Comparison of ENCODE assay signal across 16 cellular contexts in the genomic region with DNA sequence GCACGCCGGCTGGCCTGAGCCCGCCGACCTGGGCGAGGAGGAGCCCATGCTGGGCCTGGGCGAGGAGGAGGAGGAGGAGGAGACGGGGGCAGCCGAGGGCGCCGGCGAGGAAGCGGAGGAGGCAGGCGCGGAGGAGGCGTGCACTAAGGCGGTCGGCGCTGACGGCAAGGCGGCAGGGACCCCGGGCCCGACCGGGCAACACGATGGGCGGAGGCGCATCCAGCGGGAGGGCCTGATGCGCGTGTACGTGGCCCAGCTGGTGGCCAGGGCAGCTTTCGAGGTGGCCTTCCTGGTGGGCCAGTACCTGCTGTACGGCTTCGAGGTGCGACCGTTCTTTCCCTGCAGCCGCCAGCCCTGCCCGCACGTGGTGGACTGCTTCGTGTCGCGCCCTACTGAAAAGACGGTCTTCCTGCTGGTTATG.
"Had no signal": no experiment of that assay in that cellular context is flagged by ENCODE, and none has a peak within 500 bp of the region (broad histone marks: within the 10 kb centered on the region; RNA-seq: fewer than 3 reads in every experiment).

No MANE protein-coding gene starts in this region.

- H3K36me3 ChIP-seq: ascending aorta, cardiac muscle cell, colonic mucosa, suprapubic skin had no signal

- H3K4me3 ChIP-seq: ascending aorta, cardiac muscle cell, colonic mucosa, lung, suprapubic skin had no signal

- ATAC-seq: sciatic nerve had no signal

- H3K27ac ChIP-seq: ascending aorta, cardiac muscle cell, colonic mucosa, suprapubic skin had no signal

- DNase-seq: activated CD4-positive, alpha-beta T cell treated with anti-CD3 and anti-CD28 coated beads, Interleukin-2, amount 50 U/mL, for 48 hours; activated CD4-positive, CD25-positive, alpha-beta regulatory T cell treated with anti-CD3 and anti-CD28 coated beads, Interleukin-2, amount 50 U/mL, for 72 hours; activated naive CD4-positive, alpha-beta T cell; activated T-cell treated with anti-CD3 and anti-CD28 coated beads, Interleukin-2, amount 50 U/mL, for 4 hours; colonic mucosa; effector CD4-positive, alpha-beta T cell; foreskin melanocyte; midbrain; naive B cell; stimulated activated CD4-positive, alpha-beta T cell treated with anti-CD3 and anti-CD28 coated beads, Interleukin-2, amount 100 ng/mL, for 24 hours; SW 1271 had no signal

- H3K9me3 ChIP-seq: ascending aorta, colonic mucosa, suprapubic skin had no signal

- H3K27me3 ChIP-seq: ascending aorta, cardiac muscle cell, colonic mucosa, suprapubic skin had no signal
